ENCODE assay signal across 9 cellular contexts in genomic region chr2:134375935-134376334, GRCh38.
DNase-seq lines count a peak whose midpoint lies in the region; TF ChIP-seq lines count a peak whose summit lies in the region.
"Had no signal": no experiment of that assay in that cellular context is flagged by ENCODE, and none has a peak within 500 bp of the region (broad histone marks: within the 10 kb centered on the region; RNA-seq: fewer than 3 reads in every experiment).

No MANE protein-coding gene starts in this region.

- H3K9me3 Mint-ChIP-seq in endothelial cell (ENCODE audit: unreplicated experiment): no peaks in the 10 kb centered on the region
- H3K9me3 Mint-ChIP-seq: central memory CD8-positive, alpha-beta T cell had no signal

- H3K27ac Mint-ChIP-seq in endothelial cell (ENCODE audit: unreplicated experiment): no peak overlapping the region

- DNase-seq in ELR (ENCODE audit: low read depth) (peak; percentile 54), SW480 (ENCODE audit: low spot score) (peak; percentile 75), head of caudate nucleus (peak in 41 of 42 donors; percentile 12 to 79 (median 57)), posterior cingulate gyrus (peak; percentile 32 to 94 (median 60)), endothelial cell (ENCODE audit: low spot score) (no peak), GM19240 (ENCODE audit: insufficient read length, low spot score) (no peak), SKM-1 (lab: John Stamatoyannopoulos, UW; ENCODE audit: unreplicated experiment) (no peak)
- no peak for DNase-seq in activated naive CD4-positive, alpha-beta T cell treated with Interleukin-2 at 50 U/mL for 16 hours

- intact Hi-C loops in head of caudate nucleus (cut with DNase I) (no loop called here), posterior cingulate gyrus (cut with DNase I) (loop anchor here (5.0 kb wide), 1 partner anchor 36 kb away; no protein-coding TSS in a partner anchor)

- TF ChIP-seq CTCF in endothelial cell (IDR thresholded peaks at IDR 0.05; ENCODE audit: unreplicated experiment): no peak

- peaks cover 3% of the 10 kb centered on the region for H3K4me1 Mint-ChIP-seq in endothelial cell (ENCODE audit: unreplicated experiment)
- H3K4me1 Mint-ChIP-seq: central memory CD8-positive, alpha-beta T cell had no signal

- peaks cover 22% of the 10 kb centered on the region for H3K36me3 Mint-ChIP-seq in endothelial cell (ENCODE audit: low read depth, unreplicated experiment)

- peaks cover 2% of the 10 kb centered on the region for H3K27me3 Mint-ChIP-seq in endothelial cell (ENCODE audit: unreplicated experiment)
- H3K27me3 Mint-ChIP-seq: central memory CD8-positive, alpha-beta T cell had no signal

- H3K4me3 Mint-ChIP-seq in endothelial cell (ENCODE audit: unreplicated experiment): no peak overlapping the region
- H3K4me3 Mint-ChIP-seq: central memory CD8-positive, alpha-beta T cell had no signal

Comparison
In these comparisons a context has a peak if more than half of its experiments do, and no peak if none do; other contexts are left out.
1. DNase-seq: peak in ELR (single experiment), SW480 (single experiment), head of caudate nucleus (41 of 42) and posterior cingulate gyrus (10 of 10); none in endothelial cell (single experiment), GM19240 (single experiment), activated naive CD4-positive, alpha-beta T cell treated with Interleukin-2 at 50 U/mL for 16 hours (single experiment) and SKM-1 (single experiment).